In genomic region chr11:58579192-58580129, GRCh38 we compare ENCODE assay signal across 8 cellular contexts. TPM values are rescaled to one million over a fixed set of nuclear protein-coding genes. Genes with fewer than 3 reads are reported as not detected.
A peak's percentile ranks its signal among the peaks of the same experiment; 100 is the strongest.
DNase-seq lines count a peak whose midpoint lies in the region; ATAC-seq and TF ChIP-seq lines count a peak whose summit lies in the region.

No MANE protein-coding gene starts in this region.

- CTCF ChIA-PET in AG04449 (lab: Yijun Ruan, JAX): interaction anchor here (0.9 to 5.9 kb wide), 4 partner anchors 9 to 49 kb away, joined by 3 to 44 read pairs (median 5); no protein-coding TSS in a partner anchor
- CTCF ChIA-PET in mammary epithelial cell (lab: Charles Lee; ENCODE audit: low non-redundant PET): no interaction called here

- TF ChIP-seq CTCF in AG04449 (IDR thresholded peaks at IDR 0.05; ENCODE audit: insufficient read depth, low read length, missing control alignments) (peak; percentile 94), WERI-Rb-1 (IDR thresholded peaks at IDR 0.05; ENCODE audit: low read depth, low read length) (peak; percentile 82), mammary epithelial cell (conservative IDR thresholded peaks at IDR 0.05 in 1 of 2, IDR thresholded peaks at IDR 0.05 in 1 of 2; ENCODE audit: extremely low read depth in 1 of 2, insufficient read depth in 1 of 2, low read depth in 1 of 2, low read length in 2 of 2) (peak; percentile 63 to 82), smooth muscle cell (IDR thresholded peaks at IDR 0.05; ENCODE audit: borderline replicate concordance, insufficient read depth, poor library complexity, severe bottlenecking) (peak; percentile 64)

- H2AFZ ChIP-seq in mammary epithelial cell (ENCODE audit: low read depth, low read length) (peak overlapping the region; percentile 68), smooth muscle cell (ENCODE audit: low read depth) (peak overlapping the region; percentile 11)

- in situ Hi-C loops in mammary epithelial cell (cut with MboI; ENCODE audit: low sequenced_read_pairs in 2 of 2): loop anchor here in 1 of 2 donors (5.0 kb wide), 1 partner anchor 208 kb away; no protein-coding TSS in a partner anchor

- H3K4me2 ChIP-seq in mammary epithelial cell (ENCODE audit: insufficient read depth, low read depth, low read length) (peak overlapping the region; percentile 95), smooth muscle cell (peak overlapping the region; percentile 94)

- peaks cover 11% of the 10 kb centered on the region for H3F3A ChIP-seq in smooth muscle cell (ENCODE audit: low read depth)

- dilution Hi-C loops in mammary epithelial cell (cut with HindIII; ENCODE audit: low sequenced_read_pairs): no loop called here

- no peaks in the 10 kb centered on the region for H3K36me3 Mint-ChIP-seq in immature natural killer cell

- peak overlapping the region; percentile 92 for H3K9ac ChIP-seq in mammary epithelial cell (ENCODE audit: insufficient read depth, low read length)
- H3K9ac ChIP-seq in smooth muscle cell (ENCODE audit: low read depth): peak overlapping the region; percentile 100

- DNase-seq in AG04449 (ENCODE audit: low read depth, low spot score) (no peak), NCI-H2196 (lab: John Stamatoyannopoulos, UW; ENCODE audit: unreplicated experiment) (peak; percentile 86), WERI-Rb-1 (peak; percentile 93), mammary epithelial cell (peak; percentile 86), immature natural killer cell (peak; percentile 88 to 90 (median 89)), smooth muscle cell (lab: John Stamatoyannopoulos, UW; ENCODE audit: unreplicated experiment) (peak; percentile 68)

- peak; percentile 43 for ATAC-seq in GM18868 (IDR thresholded peaks at IDR 0.05; ENCODE audit: unreplicated experiment)
- peak; percentile 42 for ATAC-seq in HG03135 (IDR thresholded peaks at IDR 0.05; ENCODE audit: unreplicated experiment)

- peaks cover 22 to 37% (median 36%) of the 10 kb centered on the region in 3 donors for H3K27me3 Mint-ChIP-seq in immature natural killer cell (ENCODE audit: low read depth in 3 of 3)

- intact Hi-C loops in mammary epithelial cell (cut with micrococcal nuclease): loop anchor here (2.0 to 5.0 kb wide), 5 partner anchors 193 to 973 kb away; partner anchors contain the start of gene ZDHHC5

- POLR2A ChIA-PET in AG04449 (lab: Yijun Ruan, JAX): no interaction called here

- no peaks in the 10 kb centered on the region for H3K9me3 Mint-ChIP-seq in immature natural killer cell

- H3K4me3 ChIP-seq in AG04449 (ENCODE audit: low read depth, low read length) (peak overlapping the region; percentile 93), WERI-Rb-1 (ENCODE audit: low read depth, low read length) (peak overlapping the region; percentile 57), mammary epithelial cell (replicated peaks in 1 of 3; ENCODE audit: insufficient read depth in 1 of 3, low read depth in 2 of 3, low read length in 3 of 3) (peak overlapping the region; percentile 80 to 91 (median 88)), smooth muscle cell (peak overlapping the region; percentile 78)

- no peaks in the 10 kb centered on the region for H4K20me1 ChIP-seq in mammary epithelial cell (ENCODE audit: insufficient read depth, low read length)
- peaks cover 46% of the 10 kb centered on the region for H4K20me1 ChIP-seq in smooth muscle cell (ENCODE audit: low read depth)

- H3K9me3 ChIP-seq in WERI-Rb-1 (ENCODE audit: severe bottlenecking): no peaks in the 10 kb centered on the region
- no peaks in the 10 kb centered on the region for H3K9me3 ChIP-seq in mammary epithelial cell (replicated peaks; ENCODE audit: insufficient read depth, low read length)
- H3K9me3 ChIP-seq in smooth muscle cell (replicated peaks; ENCODE audit: low read depth): no peaks in the 10 kb centered on the region

- H3K27me3 ChIP-seq in WERI-Rb-1 (ENCODE audit: insufficient read depth, low read depth, severe bottlenecking) (no peaks in the 10 kb centered on the region), mammary epithelial cell (ENCODE audit: insufficient read depth, low read length) (no peaks in the 10 kb centered on the region), smooth muscle cell (ENCODE audit: low read depth) (no peaks in the 10 kb centered on the region)

- no TSS peak for BruUV-seq in mammary epithelial cell (replicated peaks; lab: Mats Ljungman, UMichigan)

- peak overlapping the region; percentile 98 to 100 (median 100) for H3K27ac Mint-ChIP-seq in immature natural killer cell

- H3K79me2 ChIP-seq in mammary epithelial cell (ENCODE audit: insufficient read depth, low read length) (peaks cover 75% of the 10 kb centered on the region), smooth muscle cell (ENCODE audit: low read depth) (peaks cover 49% of the 10 kb centered on the region)

- H3K4me3 Mint-ChIP-seq in immature natural killer cell: peak overlapping the region; percentile 97 to 99 (median 99)

- H3K4me1 ChIP-seq in mammary epithelial cell (ENCODE audit: insufficient read depth, low read length): peaks cover 36% of the 10 kb centered on the region
- H3K4me1 ChIP-seq in smooth muscle cell (ENCODE audit: low read depth): peaks cover 39% of the 10 kb centered on the region

- H3K36me3 ChIP-seq in WERI-Rb-1 (peaks cover 31% of the 10 kb centered on the region), mammary epithelial cell (ENCODE audit: insufficient read depth, low read length) (peaks cover 1% of the 10 kb centered on the region), smooth muscle cell (ENCODE audit: low read depth) (no peaks in the 10 kb centered on the region)

- peaks cover 67 to 83% of the 10 kb centered on the region in 2 donors for H3K4me1 Mint-ChIP-seq in immature natural killer cell

- H3K27ac ChIP-seq in WERI-Rb-1 (peak overlapping the region; percentile 100), mammary epithelial cell (ENCODE audit: insufficient read depth, low read depth, low read length) (peak overlapping the region; percentile 88), smooth muscle cell (ENCODE audit: low read depth) (peak overlapping the region; percentile 100)

- 1% methylated on average over 20 of the region's 78 CpGs for WGBS in mammary epithelial cell (ENCODE audit: low coverage, missing lambda C conversion rate)
- WGBS in smooth muscle cell (ENCODE audit: low lambda C conversion rate): under 1% methylated on average over 56 of the region's 78 CpGs

RNA-seq across cellular contexts. Expression of gene ZFP91, which starts 0.6 kb away (rescaled TPM):
- total RNA-seq in mammary epithelial cell: 10 to 100 TPM; 48.5 to 72.2 TPM
- 24.4 TPM for polyA plus RNA-seq in mammary epithelial cell
- 39.6 TPM for polyA minus RNA-seq in mammary epithelial cell
- 10 to 100 TPM in 2 of 3 donors, 1 to 10 TPM in 1; 6.6 to 15.4 (median 10.8) TPM for polyA plus RNA-seq in immature natural killer cell
- total RNA-seq in smooth muscle cell: 43.0 and 47.4 TPM in 2 replicates
- 14.5 and 16.9 TPM in 2 replicates for polyA plus RNA-seq in smooth muscle cell

RNA-seq across cellular contexts. Expression of gene LPXN, which starts 3.8 kb away (rescaled TPM):
- 10 to 100 TPM in 1 of 2 donors, 1 to 10 TPM in 1; 8.7 to 18.8 TPM for total RNA-seq in mammary epithelial cell
- polyA plus RNA-seq in mammary epithelial cell: 68.1 TPM
- polyA minus RNA-seq in mammary epithelial cell: 61.3 TPM
- 100 to 1,000 TPM; 153 to 217 (median 197) TPM for polyA plus RNA-seq in immature natural killer cell
- total RNA-seq in smooth muscle cell: 1.9 and 2.1 TPM in 2 replicates
- 2.7 and 4.0 TPM in 2 replicates for polyA plus RNA-seq in smooth muscle cell

RNA-seq across cellular contexts. Expression of gene CNTF, which starts 43.0 kb away (rescaled TPM):
- total RNA-seq in mammary epithelial cell (1 to 10 TPM; 2.2 to 3.0 TPM), smooth muscle cell (2.2 and 3.9 TPM in 2 replicates)
- polyA plus RNA-seq in mammary epithelial cell (0.46 TPM), immature natural killer cell (under 1 TPM in 1 of 3 donors, not detected in 2; 0.46 TPM), smooth muscle cell (0.45 and 0.66 TPM in 2 replicates)
- polyA minus RNA-seq in mammary epithelial cell: not detected

Comparison
In these comparisons a context has a peak if more than half of its experiments do, and no peak if none do; other contexts are left out.
1. RNA of gene LPXN, which starts 3.8 kb away (polyA plus RNA-seq): 153 to 217 TPM in immature natural killer cell and 68.1 TPM in mammary epithelial cell (single experiment); 2.7 to 4.0 TPM in smooth muscle cell; every median in the first group is over 10 times any median in the second.
2. Peak in every context shown above with its lines, with median percentiles within 50 percentile points of each other: H3K4me3 ChIP-seq, CTCF ChIP-seq and H3K27ac ChIP-seq.